Comparison of ENCODE assay signal across 8 cellular contexts in genomic region chr11:64687641-64688533, GRCh38. TPM values are rescaled to one million over a fixed set of nuclear protein-coding genes. Genes with fewer than 3 reads are reported as not detected.
A peak's percentile ranks its signal among the peaks of the same experiment; 100 is the strongest.
DNase-seq lines count a peak whose midpoint lies in the region; ATAC-seq and TF ChIP-seq lines count a peak whose summit lies in the region.

No MANE protein-coding gene starts in this region.

- H3K27me3 ChIP-seq in GM23248 (replicated peaks; ENCODE audit: insufficient read depth), result peaks cover 22% of the 10 kb centered on the region
- H3K27me3 ChIP-seq in iPS-15b (ENCODE audit: control insufficient read depth, insufficient read depth, low read length), result no peaks in the 10 kb centered on the region
- H3K27me3 ChIP-seq in skeletal muscle satellite cell (ENCODE audit: control insufficient read depth, insufficient read depth, low read length), result peaks cover 37% of the 10 kb centered on the region

- no peaks in the 10 kb centered on the region for H3K79me2 ChIP-seq in GM23248 (ENCODE audit: insufficient read depth)

- H3K4me1 ChIP-seq in GM23248 (ENCODE audit: insufficient read depth) (no peaks in the 10 kb centered on the region), iPS-15b (ENCODE audit: control insufficient read depth, insufficient read depth, low read length) (peaks cover 7% of the 10 kb centered on the region), skeletal muscle satellite cell (ENCODE audit: control insufficient read depth, insufficient read depth, low read length) (peaks cover 8% of the 10 kb centered on the region)

- 47 to 50% methylated on average over 17 to 19 of the region's 19 CpGs for WGBS in GM23248 (ENCODE audit: low coverage in 1 of 2, low lambda C conversion rate in 2 of 2, missing lambda C conversion rate in 2 of 2), 2 experiments

- no peaks in the 10 kb centered on the region for H3K9me3 ChIP-seq in GM23248 (ENCODE audit: low read depth)
- no peaks in the 10 kb centered on the region for H3K9me3 ChIP-seq in iPS-15b (ENCODE audit: control insufficient read depth, insufficient read depth, low read length)
- no peaks in the 10 kb centered on the region for H3K9me3 ChIP-seq in skeletal muscle satellite cell (replicated peaks; ENCODE audit: low read length)

- ATAC-seq in GM19397 (IDR thresholded peaks at IDR 0.05; ENCODE audit: unreplicated experiment), result no peak

- H3K27ac ChIP-seq in GM23248 (no peak overlapping the region), VCaP (peak overlapping the region; percentile 65)

- TF ChIP-seq CTCF in VCaP (conservative IDR thresholded peaks at IDR 0.05), result no peak; the same call in 1 of the 2 replicates

- H3K36me3 ChIP-seq in GM23248 (ENCODE audit: low read depth) (no peaks in the 10 kb centered on the region), iPS-15b (ENCODE audit: control insufficient read depth, insufficient read depth, low read length) (no peaks in the 10 kb centered on the region), skeletal muscle satellite cell (ENCODE audit: insufficient read depth, low read length) (no peaks in the 10 kb centered on the region)

- DNase-seq in GM23248 (no peak), NCI-H1048 (lab: John Stamatoyannopoulos, UW) (no peak), Kasumi-1 (lab: John Stamatoyannopoulos, UW) (no peak), NCI-H187 treated with DMSO at 0.1 percent for 48 hours (lab: John Stamatoyannopoulos, UW) (no peak)

- H4K20me1 ChIP-seq in GM23248 (ENCODE audit: insufficient read depth), result no peaks in the 10 kb centered on the region

- H3K9ac ChIP-seq in GM23248 (no peak overlapping the region), iPS-15b (ENCODE audit: low read depth, low read length) (no peak overlapping the region), skeletal muscle satellite cell (ENCODE audit: low read depth, low read length) (no peak overlapping the region)

- in situ Hi-C loops in GM23248 (cut with MboI), result no loop called here

- no peaks in the 10 kb centered on the region for H3F3A ChIP-seq in GM23248 (ENCODE audit: insufficient read depth)

- 0 out of 2 replicates have a peak overlapping the region, but pooled peaks have one; percentile 85 for H2AFZ ChIP-seq in GM23248

- H3K4me2 ChIP-seq in GM23248 (ENCODE audit: unreplicated experiment), result no peak overlapping the region
- H3K4me2 ChIP-seq in skeletal muscle satellite cell (ENCODE audit: low read length), result peak overlapping the region; percentile 90

- H3K9me2 ChIP-seq in GM23248 (ENCODE audit: insufficient read depth), result no peaks in the 10 kb centered on the region

- H3K4me3 ChIP-seq in GM23248 (no peak overlapping the region), iPS-15b (ENCODE audit: low read depth, low read length) (peak overlapping the region; percentile 90), skeletal muscle satellite cell (ENCODE audit: low read length) (no peak overlapping the region)

RNA-seq across cellular contexts. Expression of gene NRXN2, which starts 35.1 kb away (rescaled TPM):
- 0.51 and 5.6 TPM in 2 replicates for total RNA-seq in GM23248 (2014; rRNA removed; shearing (Covaris generic))
- polyA plus RNA-seq in GM23248 (2016; fragmentation: Nextera tagmentation; extraction: Ambion mirVana), result 0.48 and 1.1 TPM in 2 replicates
- total RNA-seq in skeletal muscle satellite cell (2012; rRNA removed), result 17.5 and 38.8 TPM in 2 replicates

RNA-seq across cellular contexts. Expression of gene RASGRP2, which starts 56.1 kb away (rescaled TPM):
- total RNA-seq in GM23248 (2014; rRNA removed; shearing (Covaris generic)), result not detected in 2 replicates
- polyA plus RNA-seq in GM23248 (2016; fragmentation: Nextera tagmentation; extraction: Ambion mirVana), result 0.61 and 0.68 TPM in 2 replicates
- total RNA-seq in skeletal muscle satellite cell (2012; rRNA removed), result 0.25 TPM in 1 of 2 replicates, not detected in the other
